Comparison of ENCODE assay signal across 35 cellular contexts in genomic region chr4:70113656-70114055, GRCh38.
"Had no signal": no experiment of that assay in that cellular context is flagged by ENCODE, and none has a peak within 500 bp of the region (broad histone marks: within the 10 kb centered on the region; RNA-seq: fewer than 3 reads in every experiment).

No MANE protein-coding gene starts in this region.

- H3K9ac ChIP-seq: KMS-11 had no signal

- H3K9me3 ChIP-seq: MG63 had no signal

- H3K27ac ChIP-seq: KMS-11 had no signal

- H3K4me3 ChIP-seq: MG63 had no signal

- H3K36me3 ChIP-seq: MG63 had no signal

- DNase-seq: Karpas-422, Kasumi-1, KBM-7, KG1, MG63, MM.1S, MV-4-11, NCI-H1048, NCI-H1092, NCI-H1092 treated with DMSO at 0.1 percent for 48 hours, NCI-H1105, NCI-H1105 treated with DMSO at 0.1 percent for 48 hours, NCI-H1417, NCI-H1417 treated with DMSO at 0.1 percent for 48 hours, NCI-H1436, NCI-H1436 treated with DMSO at 0.1 percent for 48 hours, NCI-H146, NCI-H1694, NCI-H1694 treated with DMSO at 0.1 percent for 48 hours, NCI-H187, NCI-H187 treated with DMSO at 0.1 percent for 48 hours, NCI-H1930, NCI-H2029, NCI-H2029 treated with DMSO at 0.1 percent for 48 hours, NCI-H2081, NCI-H2081 treated with DMSO at 0.1 percent for 48 hours, NCI-H2107, NCI-H2171, NCI-H2171 treated with DMSO at 0.1 percent for 48 hours, NCI-H2227 treated with DMSO at 0.1 percent for 48 hours, NCI-H226, NCI-H345, NCI-H446, NCI-H446 treated with DMSO at 0.1 percent for 48 hours had no signal

- H3K27me3 ChIP-seq: MG63 had no signal
